Comparison of ENCODE assay signal across 8 cellular contexts in genomic region chr1:92961131-92961895, GRCh38. TPM values are rescaled to one million over a fixed set of nuclear protein-coding genes. Genes with fewer than 3 reads are reported as not detected.
A peak's percentile ranks its signal among the peaks of the same experiment; 100 is the strongest.
DNase-seq lines count a peak whose midpoint lies in the region; ATAC-seq and TF ChIP-seq lines count a peak whose summit lies in the region.

DIPK1A (minus strand) TSS chr1:92961462; CDS start chr1:92961429, 33 bp downstream.

- 0% methylated on average over 1 of the region's 103 CpGs for WGBS in SK-N-SH (ENCODE audit: low lambda C conversion rate)
- no CpG with 5 or more reads among the region's 103 CpGs for WGBS in trophoblast cell (ENCODE audit: extremely low coverage, insufficient coverage, insufficient read length)

- H2BK12ac ChIP-seq in trophoblast cell (ENCODE audit: low read length), result peak within 1 kb of the TSS; percentile 1

- H3K4me1 ChIP-seq in DOHH2 (ENCODE audit: control insufficient read depth, low read length), result peaks cover 71% of the 10 kb centered on the region
- H3K4me1 ChIP-seq in KMS-11 (ENCODE audit: low read depth, poor library complexity, severe bottlenecking), result peaks cover 40% of the 10 kb centered on the region
- H3K4me1 ChIP-seq in SK-N-SH (ENCODE audit: control insufficient read depth in 1 of 2, insufficient read depth in 2 of 2, low read depth in 1 of 2, low read length in 1 of 2), result peaks cover 3 to 8% of the 10 kb centered on the region in 2 experiments; a peak in 3 of 4 replicates
- no peaks in the 10 kb centered on the region for H3K4me1 ChIP-seq in trophoblast cell (ENCODE audit: control insufficient read depth in 1 of 2, insufficient read depth in 2 of 2, low read length in 2 of 2)
- H3K4me1 ChIP-seq in tibial artery, result peaks cover 0 to 38% (median 13%) of the 10 kb centered on the region in 4 donors

- DNase-seq in SK-N-SH (peak; percentile 97), Right ventricle myocardium inferior (ENCODE audit: missing footprints) (peak; percentile 91), trophoblast cell (peak; percentile 63 to 78), tibial artery (peak; percentile 81 to 87)
- DNase-seq in activated naive CD4-positive, alpha-beta T cell treated with anti-CD3 and anti-CD28 coated beads, Interleukin-2, amount 50 U/mL, for 72 hours (ENCODE audit: low spot score in 2 of 2), result peak; percentile 68 to 76

- CTCF ChIA-PET in SK-N-SH (lab: Yijun Ruan, JAX), result interaction anchor here (0.7 to 10.4 kb wide), 35 partner anchors 8 to 129 kb away, joined by 3 to 163 read pairs (median 8); partner anchors contain the start of gene RPL5

- no peak; a peak in 1 of 4 replicates for TF ChIP-seq EP300 in SK-N-SH (IDR thresholded peaks at IDR 0.05; ENCODE audit: borderline replicate concordance in 1 of 2, low read depth in 1 of 2, low read length in 1 of 2)

- H3K27ac ChIP-seq in DOHH2 (ENCODE audit: low read depth, low read length) (peak within 1 kb of the TSS; percentile 88), KMS-11 (peak within 1 kb of the TSS; percentile 94), SK-N-SH (ENCODE audit: low read depth in 2 of 2, low read length in 1 of 2) (peak within 1 kb of the TSS; percentile 66 to 90), trophoblast cell (ENCODE audit: low read depth, low read length) (peak within 1 kb of the TSS; percentile 63), tibial artery (peak within 1 kb of the TSS; percentile 96 to 99)

- H3K79me1 ChIP-seq in trophoblast cell (ENCODE audit: low read length), result peaks cover 9% of the 10 kb centered on the region

- peak within 1 kb of the TSS; percentile 20 for H2BK120ac ChIP-seq in trophoblast cell (ENCODE audit: insufficient read depth, low read length, poor library complexity)

- intact Hi-C loops in Right ventricle myocardium inferior (cut with DNase I) (loop anchor here (2.0 to 10.0 kb wide), 2 partner anchors 31 to 107 kb away; no protein-coding TSS in a partner anchor), tibial artery (cut with DNase I; ENCODE audit: low total_unique reads) (loop anchor here (10.0 kb wide), 1 partner anchor 107 kb away; no protein-coding TSS in a partner anchor)

- peaks cover 33% of the 10 kb centered on the region for H3K36me3 ChIP-seq in DOHH2 (ENCODE audit: control insufficient read depth, low read length)
- no peaks in the 10 kb centered on the region for H3K36me3 ChIP-seq in KMS-11 (ENCODE audit: insufficient read depth)
- no peaks in the 10 kb centered on the region for H3K36me3 ChIP-seq in SK-N-SH (replicated peaks in 1 of 2; ENCODE audit: control insufficient read depth in 1 of 2, insufficient read depth in 2 of 2, low read length in 1 of 2)
- H3K36me3 ChIP-seq in trophoblast cell (ENCODE audit: control insufficient read depth in 1 of 2, insufficient read depth in 2 of 2, low read length in 2 of 2), result no peaks in the 10 kb centered on the region
- H3K36me3 ChIP-seq in tibial artery, result no peaks in the 10 kb centered on the region

- no peaks in the 10 kb centered on the region for H3K9me2 ChIP-seq in DOHH2 (replicated peaks; ENCODE audit: control insufficient read depth, low read length)
- no peaks in the 10 kb centered on the region for H3K9me2 ChIP-seq in SK-N-SH

- H3K9me3 ChIP-seq in DOHH2 (ENCODE audit: control insufficient read depth, insufficient read depth, low read length) (no peaks in the 10 kb centered on the region), SK-N-SH (no peaks in the 10 kb centered on the region), trophoblast cell (ENCODE audit: insufficient read depth, low read depth, low read length) (no peaks in the 10 kb centered on the region), tibial artery (no peaks in the 10 kb centered on the region)

- peaks cover 51% of the 10 kb centered on the region for H3K79me2 ChIP-seq in DOHH2 (ENCODE audit: control insufficient read depth, low read length)
- peaks cover 32% of the 10 kb centered on the region; the same call in 1 of the 2 replicates for H3K79me2 ChIP-seq in KMS-11 (ENCODE audit: insufficient read depth, low read depth)
- H3K79me2 ChIP-seq in SK-N-SH (ENCODE audit: insufficient read depth), result no peaks in the 10 kb centered on the region
- peaks cover 5% of the 10 kb centered on the region for H3K79me2 ChIP-seq in trophoblast cell (ENCODE audit: control insufficient read depth, insufficient read depth, low read length, poor library complexity)

- H4K91ac ChIP-seq in trophoblast cell (ENCODE audit: low read depth, low read length), result peak within 1 kb of the TSS; percentile 63

- H2BK5ac ChIP-seq in trophoblast cell (ENCODE audit: low read depth, low read length, poor library complexity), result peak within 1 kb of the TSS; percentile 34

- H3K4me2 ChIP-seq in DOHH2 (ENCODE audit: low read length), result peak within 1 kb of the TSS; percentile 91
- peak within 1 kb of the TSS; percentile 96 for H3K4me2 ChIP-seq in KMS-11
- peak within 1 kb of the TSS; percentile 93 for H3K4me2 ChIP-seq in SK-N-SH
- peak within 1 kb of the TSS; percentile 88 for H3K4me2 ChIP-seq in trophoblast cell (ENCODE audit: low read length)

- peak within 1 kb of the TSS; percentile 3 for H3K4ac ChIP-seq in trophoblast cell (ENCODE audit: low read depth, low read length)

- POLR2A ChIA-PET in SK-N-SH (lab: Yijun Ruan, JAX), result interaction anchor here (0.6 to 3.0 kb wide), 3 partner anchors 8 to 129 kb away, joined by 3 to 13 read pairs (median 6); partner anchors contain the start of genes MTF2 and RPL5

- H3K14ac ChIP-seq in trophoblast cell (ENCODE audit: low read length), result peak within 1 kb of the TSS; percentile 77

- H3K27ac Mint-ChIP-seq in activated naive CD4-positive, alpha-beta T cell treated with anti-CD3 and anti-CD28 coated beads, Interleukin-2, amount 50 U/mL, for 72 hours, result peak within 1 kb of the TSS; percentile 95 to 98

- H3K9me3 Mint-ChIP-seq in activated naive CD4-positive, alpha-beta T cell treated with anti-CD3 and anti-CD28 coated beads, Interleukin-2, amount 50 U/mL, for 72 hours, result no peaks in the 10 kb centered on the region

- H3K23ac ChIP-seq in trophoblast cell (ENCODE audit: low read length), result no peak within 1 kb of the TSS

- peak within 1 kb of the TSS; percentile 75 for H2AFZ ChIP-seq in KMS-11 (ENCODE audit: low read depth)
- peak within 1 kb of the TSS; percentile 99 for H2AFZ ChIP-seq in SK-N-SH (ENCODE audit: low read depth)
- H2AFZ ChIP-seq in trophoblast cell (ENCODE audit: insufficient read depth, low read length, poor library complexity), result peak within 1 kb of the TSS; percentile 27

- H3K4me3 ChIP-seq in DOHH2 (ENCODE audit: low read length) (peak within 1 kb of the TSS; percentile 93), KMS-11 (IDR thresholded peaks at IDR 0.05; ENCODE audit: insufficient read depth, low read depth, low read length) (no peak within 1 kb of the TSS), SK-N-SH (ENCODE audit: low read depth in 2 of 2, low read length in 1 of 2) (peak within 1 kb of the TSS; percentile 82 to 83), trophoblast cell (ENCODE audit: low read depth, low read length) (peak within 1 kb of the TSS; percentile 82), tibial artery (peak within 1 kb of the TSS; percentile 63 to 78)

- H2AK5ac ChIP-seq in trophoblast cell (ENCODE audit: low read length), result no peak within 1 kb of the TSS

- peak within 1 kb of the TSS; percentile 73 for H3K18ac ChIP-seq in trophoblast cell (ENCODE audit: low read length)

- ATAC-seq in GM21723 (IDR thresholded peaks at IDR 0.05; ENCODE audit: unreplicated experiment) (peak; percentile 40), Right ventricle myocardium inferior (peak; percentile 91)
- peak; percentile 42 to 59 for ATAC-seq in activated naive CD4-positive, alpha-beta T cell treated with anti-CD3 and anti-CD28 coated beads, Interleukin-2, amount 50 U/mL, for 72 hours

- no peak for TF ChIP-seq RAD21 in SK-N-SH (IDR thresholded peaks at IDR 0.05; ENCODE audit: low read length)

- peaks cover 27% of the 10 kb centered on the region for H3F3A ChIP-seq in DOHH2 (ENCODE audit: control insufficient read depth, insufficient read depth)
- no peaks in the 10 kb centered on the region for H3F3A ChIP-seq in SK-N-SH (replicated peaks; ENCODE audit: insufficient read depth)

- H3K9ac ChIP-seq in KMS-11 (peak within 1 kb of the TSS; percentile 90), SK-N-SH (peak within 1 kb of the TSS; percentile 79), trophoblast cell (ENCODE audit: low read length) (peak within 1 kb of the TSS; percentile 97)

- H3K27me3 ChIP-seq in DOHH2 (ENCODE audit: control insufficient read depth, low read length) (no peaks in the 10 kb centered on the region), KMS-11 (ENCODE audit: insufficient read depth, low read depth) (no peaks in the 10 kb centered on the region), SK-N-SH (ENCODE audit: insufficient read depth) (no peaks in the 10 kb centered on the region), trophoblast cell (ENCODE audit: insufficient read depth, low read length) (no peaks in the 10 kb centered on the region), tibial artery (no peaks in the 10 kb centered on the region)

- H4K20me1 ChIP-seq in DOHH2 (ENCODE audit: control insufficient read depth, insufficient read depth, low read depth, low read length) (no peaks in the 10 kb centered on the region), KMS-11 (ENCODE audit: insufficient read depth) (no peaks in the 10 kb centered on the region), SK-N-SH (ENCODE audit: insufficient read depth) (no peaks in the 10 kb centered on the region)

- TF ChIP-seq CTCF in DOHH2 (IDR thresholded peaks at IDR 0.05; ENCODE audit: low read depth, low read length, poor library complexity, severe bottlenecking) (no peak), KMS-11 (conservative IDR thresholded peaks at IDR 0.05; ENCODE audit: low read depth, low read length) (no peak; the same call in 1 of the 2 replicates), SK-N-SH (IDR thresholded peaks at IDR 0.05) (no peak), tibial artery (IDR thresholded peaks at IDR 0.05) (no peak)

- peak within 1 kb of the TSS; percentile 55 for H4K8ac ChIP-seq in trophoblast cell (ENCODE audit: low read depth, low read length)

- peak within 1 kb of the TSS; percentile 65 for H4K12ac ChIP-seq in trophoblast cell (ENCODE audit: low read depth, low read length)

- H3K36me3 Mint-ChIP-seq in activated naive CD4-positive, alpha-beta T cell treated with anti-CD3 and anti-CD28 coated beads, Interleukin-2, amount 50 U/mL, for 72 hours, result peaks cover 0 to 11% of the 10 kb centered on the region in 2 donors

TF ChIP-seq in SK-N-SH, 30 proteins besides CTCF, POLR2A, EP300 and RAD21 (continues in another document):
- TF ChIP-seq YY1 (IDR thresholded peaks at IDR 0.05; ENCODE audit: low read depth), result 0 out of 2 replicates have a peak, but pooled peaks have one; percentile 22
- TF ChIP-seq, protein P1, sequence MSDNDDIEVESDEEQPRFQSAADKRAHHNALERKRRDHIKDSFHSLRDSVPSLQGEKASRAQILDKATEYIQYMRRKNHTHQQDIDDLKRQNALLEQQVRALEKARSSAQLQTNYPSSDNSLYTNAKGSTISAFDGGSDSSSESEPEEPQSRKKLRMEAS (IDR thresholded peaks at IDR 0.05; ENCODE audit: low read depth), result peak; percentile 11; the same call in 1 of the 2 replicates
- no peak for TF ChIP-seq RCOR1 (IDR thresholded peaks at IDR 0.05; ENCODE audit: low read length)

RNA-seq across cellular contexts. Expression of gene DIPK1A, which starts in this region (rescaled TPM):
- 3.4 and 4.0 TPM in 2 replicates for polyA plus RNA-seq in SK-N-SH (2012; rRNA removed)
- polyA plus RNA-seq in SK-N-SH (2012; cell fraction: cytosol; rRNA removed), result 6.1 and 7.8 TPM in 2 replicates
- polyA plus RNA-seq in SK-N-SH (2012; cell fraction: nucleus; rRNA removed), result 1.0 and 1.9 TPM in 2 replicates
- total RNA-seq in activated naive CD4-positive, alpha-beta T cell treated with anti-CD3 and anti-CD28 coated beads, Interleukin-2, amount 50 U/mL, for 72 hours, result 1 to 10 TPM; 5.8 to 8.0 TPM
- 6.7 TPM for total RNA-seq in Right ventricle myocardium inferior
- polyA plus RNA-seq in trophoblast cell (2013), result 11.7 and 11.8 TPM in 2 replicates

Comparison
In these comparisons a context has a peak if more than half of its experiments do, and no peak if none do; other contexts are left out.
1. ATAC-seq: peak in every context shown above with its lines; median percentile 91 in Right ventricle myocardium inferior; 50 in activated naive CD4-positive, alpha-beta T cell treated with anti-CD3 and anti-CD28 coated beads, Interleukin-2, amount 50 U/mL, for 72 hours; 40 in GM21723.
2. H2AFZ ChIP-seq: peak in every context shown above with its lines; median percentile 99 in SK-N-SH; 75 in KMS-11; 27 in trophoblast cell.